In the genomic region with DNA sequence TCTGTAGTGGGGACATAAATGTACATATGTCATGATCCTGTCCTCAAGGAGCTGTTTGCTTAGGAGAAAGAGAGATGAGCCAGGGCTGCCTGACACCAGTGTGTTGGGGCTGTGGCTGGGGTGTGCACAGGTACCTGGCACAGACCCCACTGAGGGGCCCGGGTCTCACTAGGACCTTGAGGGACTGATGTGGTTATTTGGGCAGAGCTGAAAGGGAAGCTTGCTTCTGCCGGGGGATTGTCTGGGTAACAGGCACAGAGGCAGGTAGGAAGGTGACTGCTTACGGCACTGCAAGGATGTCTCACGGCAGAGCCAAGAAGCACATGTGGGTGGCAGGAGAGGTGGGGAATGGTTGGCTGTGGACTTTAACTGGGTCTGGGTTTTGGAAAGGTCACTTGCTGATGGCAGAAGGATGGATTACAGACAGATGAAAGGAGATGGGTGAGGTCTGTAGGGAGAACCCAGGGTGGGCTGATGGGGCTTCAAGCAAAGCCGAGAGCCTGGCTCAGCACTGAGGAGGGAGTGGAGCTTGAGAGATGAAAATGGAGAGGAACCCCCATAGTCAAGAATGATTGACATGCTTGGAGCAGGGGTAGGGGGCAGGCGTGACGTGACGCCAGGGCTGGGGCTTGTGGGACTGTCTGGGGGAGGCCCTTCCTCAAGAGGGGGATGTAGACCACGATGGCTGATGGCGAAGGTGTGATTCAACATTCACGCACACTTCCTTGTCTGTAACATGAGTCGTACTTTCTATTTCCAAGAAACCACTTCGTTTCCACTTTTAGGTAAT, we compare ENCODE assay signal across 26 cellular contexts.
"Had no signal": no experiment of that assay in that cellular context is flagged by ENCODE, and none has a peak within 500 bp of the region (broad histone marks: within the 10 kb centered on the region; RNA-seq: fewer than 3 reads in every experiment).

No MANE protein-coding gene starts in this region.

- H2AFZ ChIP-seq: hepatocyte had no signal

- H3K4me1 ChIP-seq: ascending aorta, left ventricle myocardium inferior, thyroid gland had no signal

- H3K9me3 ChIP-seq: adrenal gland, thyroid gland had no signal

- H3K4me2 ChIP-seq: hepatocyte had no signal

- H3K4me3 Mint-ChIP-seq: activated naive CD4-positive, alpha-beta T cell treated with anti-CD3 and anti-CD28 coated beads for 36 hours; activated T-cell treated with anti-CD3 and anti-CD28 coated beads, Interleukin-2, amount 50 U/mL, for 4 hours; immature natural killer cell; naive thymus-derived CD4-positive, alpha-beta T cell; neural crest cell had no signal

- H3K27ac Mint-ChIP-seq: activated naive CD4-positive, alpha-beta T cell treated with anti-CD3 and anti-CD28 coated beads for 36 hours; activated T-helper 2 cell treated with anti-CD3 and anti-CD28 coated beads, Interferon-gamma antibody, Interleukin-2, Interleukin-4, amounts not matched to agents 10 μg/mL and 5 μg/mL and 100 μg/mL, durations not matched to agents 14 hours and 24 hours and 36 hours; immature natural killer cell; progenitor cell of endocrine pancreas had no signal

- H3K27ac ChIP-seq: adrenal gland, ascending aorta, brain microvascular endothelial cell, hepatocyte, left ventricle myocardium inferior, thyroid gland, WERI-Rb-1 had no signal

- H3K4me3 ChIP-seq: adrenal gland, ascending aorta, hepatocyte, left ventricle myocardium inferior, thyroid gland had no signal

- H3K9me3 Mint-ChIP-seq: activated T-cell treated with anti-CD3 and anti-CD28 coated beads, Interleukin-2, amount 50 U/mL, for 4 hours; activated T-helper 2 cell treated with anti-CD3 and anti-CD28 coated beads, Interferon-gamma antibody, Interleukin-2, Interleukin-4, amounts not matched to agents 10 μg/mL and 5 μg/mL and 100 μg/mL, durations not matched to agents 14 hours and 24 hours and 36 hours had no signal

- ATAC-seq: naive thymus-derived CD4-positive, alpha-beta T cell had no signal

- H3K36me3 ChIP-seq: adrenal gland, ascending aorta, brain microvascular endothelial cell, left ventricle myocardium inferior, thyroid gland, WERI-Rb-1 had no signal

- DNase-seq: activated CD4-positive, alpha-beta T cell treated with anti-CD3 and anti-CD28 coated beads, Interleukin-2, amount 50 U/mL, for 1 hour; activated CD4-positive, CD25-positive, alpha-beta regulatory T cell treated with anti-CD3 and anti-CD28 coated beads, Interleukin-2, amount 50 U/mL, for 72 hours; activated naive CD4-positive, alpha-beta T cell treated with anti-CD3 and anti-CD28 coated beads for 36 hours; activated T-cell treated with anti-CD3 and anti-CD28 coated beads, Interleukin-2, amount 50 U/mL, for 4 hours; brain microvascular endothelial cell; caudate nucleus; dermis blood vessel endothelial cell; effector CD8-positive, alpha-beta T cell; foreskin melanocyte; immature natural killer cell; kidney glomerular epithelial cell; left ventricle myocardium inferior; naive thymus-derived CD4-positive, alpha-beta T cell; stimulated activated CD4-positive, alpha-beta T cell treated with anti-CD3 and anti-CD28 coated beads, Interleukin-2, amount 100 ng/mL, for 48 hours; stimulated activated naive CD4-positive, alpha-beta T cell; substantia nigra; SW 1271; T-helper 2 cell; thyroid gland; WERI-Rb-1 had no signal

- H3K36me3 Mint-ChIP-seq: immature natural killer cell; naive thymus-derived CD4-positive, alpha-beta T cell had no signal

- H3K27me3 ChIP-seq: adrenal gland, ascending aorta, brain microvascular endothelial cell, hepatocyte, thyroid gland had no signal

- H3K4me1 Mint-ChIP-seq: immature natural killer cell had no signal
